Comparison of ENCODE assay signal across 8 cellular contexts in the genomic region with DNA sequence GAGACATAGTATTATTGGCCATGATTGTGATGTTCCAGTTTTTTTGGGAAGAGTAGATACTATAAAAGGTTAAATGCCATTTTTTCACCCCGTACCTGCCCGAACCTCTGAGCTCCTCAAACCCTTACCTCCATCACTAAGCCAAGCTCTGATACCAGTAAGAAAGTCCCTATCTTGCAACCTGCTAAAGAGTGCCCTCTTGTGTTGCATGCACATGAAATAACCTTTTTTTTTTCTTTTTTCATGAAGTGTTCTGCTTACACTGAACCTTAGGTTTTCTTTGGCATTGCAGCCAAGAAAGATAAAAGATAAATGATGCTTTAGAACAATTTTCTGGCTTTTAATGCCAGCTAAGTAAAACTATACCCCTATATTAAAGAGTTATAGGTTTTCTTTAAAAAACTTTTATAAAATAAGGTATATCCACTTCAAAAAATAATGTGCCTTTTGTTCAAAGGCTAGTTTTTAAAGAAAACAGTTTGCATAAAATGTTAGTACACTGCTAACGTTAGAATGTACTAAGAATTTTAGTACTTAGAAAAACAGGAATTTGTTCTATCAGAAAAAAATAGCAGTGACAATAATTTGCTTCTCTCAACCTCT.
A peak's percentile ranks its signal among the peaks of the same experiment; 100 is the strongest.
DNase-seq lines count a peak whose midpoint lies in the region; ATAC-seq and TF ChIP-seq lines count a peak whose summit lies in the region.

No MANE protein-coding gene starts in this region.

- H3K4me1 Mint-ChIP-seq in WTC11: no peaks in the 10 kb centered on the region

- no peaks in the 10 kb centered on the region for H3K9me3 Mint-ChIP-seq in WTC11

- no peaks in the 10 kb centered on the region for H3K27me3 Mint-ChIP-seq in WTC11 (ENCODE audit: low read depth)

- POLR2A ChIA-PET in WTC11 (lab: Charles Lee): interaction anchor here (0.7 kb wide), 2 partner anchors 210 to 267 kb away, joined by 3 to 4 read pairs; no protein-coding TSS in a partner anchor

- no peak overlapping the region for H3K4me3 Mint-ChIP-seq in WTC11

- CTCF ChIA-PET in WTC11 (lab: Charles Lee): interaction anchor here (0.5 to 1.5 kb wide), 29 partner anchors 9 to 896 kb away, joined by 3 to 43 read pairs (median 4); no protein-coding TSS in a partner anchor

- no peak overlapping the region for H3K27ac Mint-ChIP-seq in WTC11

- no peaks in the 10 kb centered on the region for H3K36me3 Mint-ChIP-seq in WTC11

- peak; percentile 41 for DNase-seq in A172 (ENCODE audit: low spot score)
- DNase-seq in NCI-H1417 (lab: John Stamatoyannopoulos, UW): peak; percentile 19 to 80 (median 34)
- no peak for DNase-seq in WTC11 (ENCODE audit: low spot score)
- DNase-seq in inferior parietal cortex (ENCODE audit: extremely low spot score): peak; percentile 75
- DNase-seq in activated effector memory CD4-positive, alpha-beta T cell treated with anti-CD3 and anti-CD28 coated beads, Interleukin-2, amount 50 U/mL, for 16 hours: no peak
- no peak for DNase-seq in activated naive CD4-positive, alpha-beta T cell treated with Interleukin-2 at 50 U/mL for 16 hours

- ATAC-seq in WTC11 (peak; percentile 92), HG03175 (IDR thresholded peaks at IDR 0.05; ENCODE audit: unreplicated experiment) (no peak)

- TF ChIP-seq CTCF in GM12874 (IDR thresholded peaks at IDR 0.05; ENCODE audit: insufficient read depth, low read depth, low read length) (peak; percentile 47; the same call in 1 of the 2 replicates), WTC11 (IDR thresholded peaks at IDR 0.05) (no peak)

TF ChIP-seq in WTC11, 78 proteins besides CTCF, POLR2A, EP300 and RAD21:
- TF ChIP-seq SMAD4 (CRISPR knock-in tag; IDR thresholded peaks at IDR 0.05): no peak
- TF ChIP-seq, protein P1, sequence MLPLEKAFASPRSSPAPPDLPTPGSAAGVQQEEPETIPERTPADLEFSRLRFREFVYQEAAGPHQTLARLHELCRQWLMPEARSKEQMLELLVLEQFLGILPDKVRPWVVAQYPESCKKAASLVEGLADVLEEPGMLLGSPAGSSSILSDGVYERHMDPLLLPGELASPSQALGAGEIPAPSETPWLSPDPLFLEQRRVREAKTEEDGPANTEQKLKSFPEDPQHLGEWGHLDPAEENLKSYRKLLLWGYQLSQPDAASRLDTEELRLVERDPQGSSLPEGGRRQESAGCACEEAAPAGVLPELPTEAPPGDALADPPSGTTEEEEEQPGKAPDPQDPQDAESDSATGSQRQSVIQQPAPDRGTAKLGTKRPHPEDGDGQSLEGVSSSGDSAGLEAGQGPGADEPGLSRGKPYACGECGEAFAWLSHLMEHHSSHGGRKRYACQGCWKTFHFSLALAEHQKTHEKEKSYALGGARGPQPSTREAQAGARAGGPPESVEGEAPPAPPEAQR (CRISPR knock-in tag; IDR thresholded peaks at IDR 0.05): no peak

Comparison
In these comparisons a context has a peak if more than half of its experiments do, and no peak if none do; other contexts are left out.
1. DNase-seq: peak in A172 (single experiment), NCI-H1417 (3 of 3) and inferior parietal cortex (single experiment); none in WTC11 (single experiment), activated effector memory CD4-positive, alpha-beta T cell treated with anti-CD3 and anti-CD28 coated beads, Interleukin-2, amount 50 U/mL, for 16 hours (single experiment) and activated naive CD4-positive, alpha-beta T cell treated with Interleukin-2 at 50 U/mL for 16 hours (single experiment).